8 cellular contexts compared by ENCODE assay signal in genomic region chr11:45930031-45930794, GRCh38. TPM values are rescaled to one million over a fixed set of nuclear protein-coding genes. Genes with fewer than 3 reads are reported as not detected.
DNase-seq lines count a peak whose midpoint lies in the region; ATAC-seq lines count a peak whose summit lies in the region.

No MANE protein-coding gene starts in this region.

- no peaks in the 10 kb centered on the region for H3K27me3 Mint-ChIP-seq in activated naive CD8-positive, alpha-beta T cell treated with anti-CD3 and anti-CD28 coated beads, Interleukin-2, amount 10 ng/mL, durations not matched to agents 7 days and 5 days
- H3K27me3 Mint-ChIP-seq in natural killer cell treated with Interleukin-12 subunit alpha and Interleukin-12 subunit beta and Interleukin-15 and Interleukin-18, amount 100 ng/mL, for 72 hours = no peaks in the 10 kb centered on the region

- H3K4me1 Mint-ChIP-seq in activated naive CD8-positive, alpha-beta T cell treated with anti-CD3 and anti-CD28 coated beads, Interleukin-2, amount 10 ng/mL, durations not matched to agents 7 days and 5 days = peaks cover 17% of the 10 kb centered on the region
- H3K4me1 Mint-ChIP-seq in natural killer cell treated with Interleukin-12 subunit alpha and Interleukin-12 subunit beta and Interleukin-15 and Interleukin-18, amount 100 ng/mL, for 72 hours (ENCODE audit: low read depth in 2 of 2) = peaks cover 19 to 22% of the 10 kb centered on the region in 2 donors

- H3K36me3 Mint-ChIP-seq in activated naive CD8-positive, alpha-beta T cell treated with anti-CD3 and anti-CD28 coated beads, Interleukin-2, amount 10 ng/mL, durations not matched to agents 7 days and 5 days = no peaks in the 10 kb centered on the region
- no peaks in the 10 kb centered on the region for H3K36me3 Mint-ChIP-seq in natural killer cell treated with Interleukin-12 subunit alpha and Interleukin-12 subunit beta and Interleukin-15 and Interleukin-18, amount 100 ng/mL, for 72 hours

- DNase-seq in DMS53 (lab: John Stamatoyannopoulos, UW) (peak; percentile 96), NCI-H510A treated with DMSO at 0.1 percent for 48 hours (lab: John Stamatoyannopoulos, UW) (peak; percentile 27), NCI-H82 treated with DMSO at 0.1 percent for 48 hours (lab: John Stamatoyannopoulos, UW; ENCODE audit: unreplicated experiment) (no peak), 8988T (no peak)
- DNase-seq in activated naive CD8-positive, alpha-beta T cell treated with anti-CD3 and anti-CD28 coated beads, Interleukin-2, amount 10 ng/mL, durations not matched to agents 7 days and 5 days = no peak
- DNase-seq in natural killer cell treated with Interleukin-12 subunit alpha and Interleukin-12 subunit beta and Interleukin-15 and Interleukin-18, amount 100 ng/mL, for 72 hours (ENCODE audit: low spot score) = no peak

- H3K27ac Mint-ChIP-seq in activated naive CD8-positive, alpha-beta T cell treated with anti-CD3 and anti-CD28 coated beads, Interleukin-2, amount 10 ng/mL, durations not matched to agents 7 days and 5 days = peak overlapping the region; percentile 82
- H3K27ac Mint-ChIP-seq in natural killer cell treated with Interleukin-12 subunit alpha and Interleukin-12 subunit beta and Interleukin-15 and Interleukin-18, amount 100 ng/mL, for 72 hours = peak overlapping the region; percentile 69 to 91

- H3K4me3 Mint-ChIP-seq in activated naive CD8-positive, alpha-beta T cell treated with anti-CD3 and anti-CD28 coated beads, Interleukin-2, amount 10 ng/mL, durations not matched to agents 7 days and 5 days = peak overlapping the region; percentile 65
- H3K4me3 Mint-ChIP-seq in natural killer cell treated with Interleukin-12 subunit alpha and Interleukin-12 subunit beta and Interleukin-15 and Interleukin-18, amount 100 ng/mL, for 72 hours = peak overlapping the region; percentile 68

- POLR2A ChIA-PET in activated naive CD8-positive, alpha-beta T cell treated with anti-CD3 and anti-CD28 coated beads, Interleukin-2, amount 10 ng/mL, durations not matched to agents 7 days and 5 days (lab: Charles Lee) = interaction anchor here (5.5 kb wide), 1 partner anchor 13 kb away, joined by 40 read pairs; the partner anchor contains the start of gene PEX16

- H3K9me3 Mint-ChIP-seq in activated naive CD8-positive, alpha-beta T cell treated with anti-CD3 and anti-CD28 coated beads, Interleukin-2, amount 10 ng/mL, durations not matched to agents 7 days and 5 days = no peaks in the 10 kb centered on the region
- no peaks in the 10 kb centered on the region for H3K9me3 Mint-ChIP-seq in natural killer cell treated with Interleukin-12 subunit alpha and Interleukin-12 subunit beta and Interleukin-15 and Interleukin-18, amount 100 ng/mL, for 72 hours

- ATAC-seq in GM19397 (IDR thresholded peaks at IDR 0.05; ENCODE audit: unreplicated experiment) = peak; percentile 90
- ATAC-seq in HG03175 (IDR thresholded peaks at IDR 0.05; ENCODE audit: unreplicated experiment) = peak; percentile 97
- peak; percentile 83 for ATAC-seq in activated naive CD8-positive, alpha-beta T cell treated with anti-CD3 and anti-CD28 coated beads, Interleukin-2, amount 10 ng/mL, durations not matched to agents 7 days and 5 days (ENCODE audit: low read depth)
- peak; percentile 67 to 81 for ATAC-seq in natural killer cell treated with Interleukin-12 subunit alpha and Interleukin-12 subunit beta and Interleukin-15 and Interleukin-18, amount 100 ng/mL, for 72 hours

RNA-seq across cellular contexts. Expression of gene LARGE2, which starts 7.8 kb away (rescaled TPM):
- 1 to 10 TPM; 2.5 to 2.7 TPM for total RNA-seq in activated naive CD8-positive, alpha-beta T cell treated with anti-CD3 and anti-CD28 coated beads, Interleukin-2, amount 10 ng/mL, durations not matched to agents 7 days and 5 days
- 1 to 10 TPM in 1 of 2 donors, not detected in 1; 2.0 TPM for total RNA-seq in natural killer cell treated with Interleukin-12 subunit alpha and Interleukin-12 subunit beta and Interleukin-15 and Interleukin-18, amount 100 ng/mL, for 72 hours

RNA-seq across cellular contexts. Expression of gene PEX16, which starts 12.5 kb away (rescaled TPM):
- 10 to 100 TPM; 49.4 to 61.5 TPM for total RNA-seq in activated naive CD8-positive, alpha-beta T cell treated with anti-CD3 and anti-CD28 coated beads, Interleukin-2, amount 10 ng/mL, durations not matched to agents 7 days and 5 days
- total RNA-seq in natural killer cell treated with Interleukin-12 subunit alpha and Interleukin-12 subunit beta and Interleukin-15 and Interleukin-18, amount 100 ng/mL, for 72 hours = 10 to 100 TPM; 55.3 to 62.8 TPM

RNA-seq across cellular contexts. Expression of gene FREY1, which starts 23.1 kb away (rescaled TPM):
- 1 to 10 TPM; 3.9 TPM for total RNA-seq in activated naive CD8-positive, alpha-beta T cell treated with anti-CD3 and anti-CD28 coated beads, Interleukin-2, amount 10 ng/mL, durations not matched to agents 7 days and 5 days
- 1 to 10 TPM; 4.2 to 4.9 TPM for total RNA-seq in natural killer cell treated with Interleukin-12 subunit alpha and Interleukin-12 subunit beta and Interleukin-15 and Interleukin-18, amount 100 ng/mL, for 72 hours

RNA-seq across cellular contexts. Expression of gene MAPK8IP1, which starts 44.8 kb away (rescaled TPM):
- under 1 TPM; 0.85 to 0.86 TPM for total RNA-seq in activated naive CD8-positive, alpha-beta T cell treated with anti-CD3 and anti-CD28 coated beads, Interleukin-2, amount 10 ng/mL, durations not matched to agents 7 days and 5 days
- total RNA-seq in natural killer cell treated with Interleukin-12 subunit alpha and Interleukin-12 subunit beta and Interleukin-15 and Interleukin-18, amount 100 ng/mL, for 72 hours = 1 to 10 TPM; 2.0 to 3.4 TPM

Comparison
In these comparisons a context has a peak if more than half of its experiments do, and no peak if none do; other contexts are left out.
1. DNase-seq: peak in DMS53 (single experiment) and NCI-H510A treated with DMSO at 0.1 percent for 48 hours (single experiment); none in activated naive CD8-positive, alpha-beta T cell treated with anti-CD3 and anti-CD28 coated beads, Interleukin-2, amount 10 ng/mL, durations not matched to agents 7 days and 5 days (single experiment), natural killer cell treated with Interleukin-12 subunit alpha and Interleukin-12 subunit beta and Interleukin-15 and Interleukin-18, amount 100 ng/mL, for 72 hours (single experiment), NCI-H82 treated with DMSO at 0.1 percent for 48 hours (single experiment) and 8988T (single experiment).
2. Peak in every context shown above with its lines, with median percentiles within 50 percentile points of each other: ATAC-seq.